Comparison of ENCODE assay signal across 8 cellular contexts in the genomic region with DNA sequence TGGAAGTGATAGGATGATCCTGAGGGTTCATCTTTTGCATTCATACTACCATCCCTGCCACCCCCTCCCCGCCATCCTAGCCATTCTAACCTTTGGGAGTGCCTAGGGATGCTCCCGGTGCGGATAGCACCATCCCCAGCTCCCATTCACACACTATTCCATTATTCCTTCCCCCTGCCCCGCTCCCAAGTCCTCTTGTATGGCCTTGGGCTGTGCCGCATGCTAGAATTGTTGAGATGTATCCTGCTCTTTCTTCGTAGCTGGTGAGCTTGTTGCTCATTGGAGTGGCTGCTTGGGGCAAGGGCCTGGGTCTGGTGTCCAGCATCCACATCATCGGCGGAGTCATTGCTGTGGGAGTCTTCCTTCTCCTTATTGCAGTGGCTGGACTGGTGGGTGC. TPM values are rescaled to one million over a fixed set of nuclear protein-coding genes. Genes with fewer than 3 reads are reported as not detected.
DNase-seq lines count a peak whose midpoint lies in the region; ATAC-seq and TF ChIP-seq lines count a peak whose summit lies in the region.

No MANE protein-coding gene starts in this region.

- peak overlapping the region; percentile 97 for H3K4me3 Mint-ChIP-seq in endothelial cell (ENCODE audit: unreplicated experiment)

- in situ Hi-C loops in Panc1 (cut with HindIII; ENCODE audit: low pct_unique_long_range_greater_than_20kb, low sequenced_read_pairs), result no loop called here

- H3K79me1 ChIP-seq in neuronal stem cell (ENCODE audit: low read depth, low read length), result no peaks in the 10 kb centered on the region

- H3K23ac ChIP-seq in neuronal stem cell (ENCODE audit: low read depth, low read length, poor library complexity), result peak overlapping the region; percentile 14

- TF ChIP-seq CTCF in DND-41 (IDR thresholded peaks at IDR 0.05; ENCODE audit: borderline replicate concordance, extremely low read depth, low read length, poor library complexity, severe bottlenecking) (no peak), Panc1 (IDR thresholded peaks at IDR 0.05) (no peak), endothelial cell (IDR thresholded peaks at IDR 0.05; ENCODE audit: unreplicated experiment) (no peak)

- H3K36me3 ChIP-seq in DND-41 (ENCODE audit: insufficient read depth, low read length) (peaks cover 40% of the 10 kb centered on the region), Panc1 (ENCODE audit: control insufficient read depth, insufficient read depth, low read length) (peaks cover 14% of the 10 kb centered on the region), neuronal stem cell (replicated peaks in 1 of 2; ENCODE audit: control insufficient read depth in 2 of 2, insufficient read depth in 2 of 2, low read length in 2 of 2) (peaks cover 21 to 49% of the 10 kb centered on the region in 2 donors)

- no CpG with 5 or more reads among the region's 8 CpGs for WGBS in neuronal stem cell (ENCODE audit: extremely low coverage in 2 of 2, insufficient read length in 2 of 2, insufficient replicate concordance in 1 of 2), 2 donors

- peak overlapping the region; percentile 65 for H3K9ac ChIP-seq in DND-41 (ENCODE audit: low read depth, low read length)
- peak overlapping the region; percentile 68 for H3K9ac ChIP-seq in neuronal stem cell (ENCODE audit: low read depth, low read length, poor library complexity)

- peak overlapping the region; percentile 1 for H3K18ac ChIP-seq in neuronal stem cell (ENCODE audit: low read length)

- H4K91ac ChIP-seq in neuronal stem cell (ENCODE audit: low read depth, low read length, poor library complexity), result no peak overlapping the region

- H3K9me3 ChIP-seq in DND-41 (ENCODE audit: insufficient read depth, low read length, severe bottlenecking) (no peaks in the 10 kb centered on the region), Panc1 (ENCODE audit: control insufficient read depth, insufficient read depth, low read depth, low read length) (no peaks in the 10 kb centered on the region), neuronal stem cell (replicated peaks in 1 of 2; ENCODE audit: control insufficient read depth in 2 of 2, insufficient read depth in 1 of 2, low read depth in 1 of 2, low read length in 2 of 2) (no peaks in the 10 kb centered on the region)

- H3K27me3 ChIP-seq in DND-41 (ENCODE audit: insufficient read depth, low read length, poor library complexity), result no peaks in the 10 kb centered on the region
- H3K27me3 ChIP-seq in Panc1 (ENCODE audit: control insufficient read depth, insufficient read depth, low read length), result no peaks in the 10 kb centered on the region
- peaks cover 0 to 16% (median 0%) of the 10 kb centered on the region in 3 experiments for H3K27me3 ChIP-seq in neuronal stem cell (ENCODE audit: control insufficient read depth in 3 of 3, insufficient read depth in 3 of 3, low read depth in 1 of 3, low read length in 3 of 3)

- H3K27me3 Mint-ChIP-seq in endothelial cell (ENCODE audit: unreplicated experiment), result peaks cover 16% of the 10 kb centered on the region

- CTCF ChIA-PET in Panc1 (lab: Charles Lee), result interaction anchor here (1.5 kb wide), 1 partner anchor 19 kb away, joined by 5 read pairs; no protein-coding TSS in a partner anchor

- ATAC-seq in DND-41 (ENCODE audit: insufficient read depth, low read depth), result no peak
- peak; percentile 47 for ATAC-seq in Panc1
- ATAC-seq in HG02852 (IDR thresholded peaks at IDR 0.05; ENCODE audit: unreplicated experiment), result no peak
- ATAC-seq in HG02973 (IDR thresholded peaks at IDR 0.05; ENCODE audit: unreplicated experiment), result no peak
- ATAC-seq in HG03342 (IDR thresholded peaks at IDR 0.05; ENCODE audit: unreplicated experiment), result no peak

- peaks cover 53% of the 10 kb centered on the region for H3K4me1 ChIP-seq in DND-41 (ENCODE audit: insufficient read depth, low read length)
- H3K4me1 ChIP-seq in Panc1 (ENCODE audit: control insufficient read depth, insufficient read depth, low read length), result peaks cover 7% of the 10 kb centered on the region
- H3K4me1 ChIP-seq in neuronal stem cell (ENCODE audit: control insufficient read depth in 2 of 2, insufficient read depth in 1 of 2, low read depth in 1 of 2, low read length in 2 of 2), result peaks cover 4 to 20% of the 10 kb centered on the region in 2 donors

- no peak overlapping the region for H3K14ac ChIP-seq in neuronal stem cell (ENCODE audit: low read length)

- BruUV-seq in Panc1 (replicated peaks; lab: Mats Ljungman, UMichigan), result no TSS peak

- intact Hi-C loops in Panc1 (cut with micrococcal nuclease; ENCODE audit: unreplicated experiment), result no loop called here

- DNase-seq in DND-41 (no peak), Panc1 (ENCODE audit: low read depth, low spot score) (no peak), endothelial cell (ENCODE audit: low spot score) (no peak), neuronal stem cell (ENCODE audit: low spot score) (no peak), SW 1271 (lab: John Stamatoyannopoulos, UW) (no peak)

- H2AK5ac ChIP-seq in neuronal stem cell (ENCODE audit: low read depth, low read length), result peak overlapping the region; percentile 51

- no peak overlapping the region for H2BK15ac ChIP-seq in neuronal stem cell (ENCODE audit: low read length)

- peaks cover 34% of the 10 kb centered on the region for H3K79me2 ChIP-seq in DND-41 (ENCODE audit: insufficient read depth, low read length)

- H2AFZ ChIP-seq in DND-41 (ENCODE audit: low read depth, low read length), result no peak overlapping the region
- peak overlapping the region; percentile 90 for H2AFZ ChIP-seq in neuronal stem cell (ENCODE audit: low read length)

- peaks cover 47% of the 10 kb centered on the region for H3K4me1 Mint-ChIP-seq in endothelial cell (ENCODE audit: unreplicated experiment)

- H3K4me2 ChIP-seq in DND-41 (ENCODE audit: insufficient read depth, low read length), result peak overlapping the region; percentile 68
- H3K4me2 ChIP-seq in neuronal stem cell (ENCODE audit: insufficient read depth, low read length, poor library complexity, severe bottlenecking), result peak overlapping the region; percentile 85

- H3K4me3 ChIP-seq in DND-41 (ENCODE audit: low read depth in 1 of 2, low read length in 2 of 2), result peak overlapping the region; percentile 27 to 71; a peak in 3 of 4 replicates
- peak overlapping the region; percentile 74 to 98 for H3K4me3 ChIP-seq in Panc1 (ENCODE audit: low read depth in 2 of 2, low read length in 2 of 2)
- peak overlapping the region; percentile 82 to 87 for H3K4me3 ChIP-seq in neuronal stem cell (ENCODE audit: low read length in 2 of 2)

- H3K36me3 Mint-ChIP-seq in endothelial cell (ENCODE audit: low read depth, unreplicated experiment), result peaks cover 30% of the 10 kb centered on the region

- H2BK12ac ChIP-seq in neuronal stem cell (ENCODE audit: low read length), result no peak overlapping the region

- peaks cover 14% of the 10 kb centered on the region; the same call in 1 of the 2 replicates for H4K20me1 ChIP-seq in DND-41 (ENCODE audit: insufficient read depth, low read length)

- peak overlapping the region; percentile 83 for H3K27ac ChIP-seq in DND-41 (ENCODE audit: low read length)
- peak overlapping the region; percentile 94 for H3K27ac ChIP-seq in Panc1 (ENCODE audit: low read length)
- no peak overlapping the region for H3K27ac ChIP-seq in neuronal stem cell (replicated peaks; ENCODE audit: low read length)

- H2BK120ac ChIP-seq in neuronal stem cell (ENCODE audit: low read depth, low read length), result no peak overlapping the region

- no peaks in the 10 kb centered on the region for H3K9me3 Mint-ChIP-seq in endothelial cell (ENCODE audit: unreplicated experiment)

- H3K4ac ChIP-seq in neuronal stem cell (ENCODE audit: low read length), result no peak overlapping the region

- H4K8ac ChIP-seq in neuronal stem cell (ENCODE audit: low read depth, low read length), result no peak overlapping the region

- H3K27ac Mint-ChIP-seq in endothelial cell (ENCODE audit: unreplicated experiment), result peak overlapping the region; percentile 99

- H2BK5ac ChIP-seq in neuronal stem cell (ENCODE audit: low read length), result no peak overlapping the region

- POLR2A ChIA-PET in Panc1 (lab: Charles Lee), result interaction anchor here (1.4 kb wide), 1 partner anchor 9 kb away, joined by 4 read pairs; no protein-coding TSS in a partner anchor

RNA-seq across cellular contexts. Expression of gene TSPAN31, which starts 0.6 kb away (rescaled TPM):
- total RNA-seq in Panc1 (2021; ENCODE audit: unreplicated experiment) (17.5 TPM), endothelial cell (ENCODE audit: unreplicated experiment) (21.8 TPM)
- 16.4 TPM for polyA plus RNA-seq in Panc1 (2012; ENCODE audit: insufficient read length)
- 24.9 TPM for polyA plus RNA-seq in neuronal stem cell (2013, experiment 1 of 2)
- polyA plus RNA-seq in neuronal stem cell (2013, experiment 2 of 2), result 25.4 TPM

RNA-seq across cellular contexts. Expression of gene CDK4, which starts 6.6 kb away (rescaled TPM):
- total RNA-seq in Panc1 (2021; ENCODE audit: unreplicated experiment) (201 TPM), endothelial cell (ENCODE audit: unreplicated experiment) (120 TPM)
- polyA plus RNA-seq in Panc1 (2012; ENCODE audit: insufficient read length), result 205 TPM
- 157 TPM for polyA plus RNA-seq in neuronal stem cell (2013, experiment 1 of 2)
- 144 TPM for polyA plus RNA-seq in neuronal stem cell (2013, experiment 2 of 2)

RNA-seq across cellular contexts. Expression of gene AGAP2, which starts 6.9 kb away (rescaled TPM):
- total RNA-seq in Panc1 (2021; ENCODE audit: unreplicated experiment) (0.49 TPM), endothelial cell (ENCODE audit: unreplicated experiment) (27.0 TPM)
- 1.2 TPM for polyA plus RNA-seq in Panc1 (2012; ENCODE audit: insufficient read length)
- polyA plus RNA-seq in neuronal stem cell (2013, experiment 1 of 2), result 4.2 TPM
- 4.0 TPM for polyA plus RNA-seq in neuronal stem cell (2013, experiment 2 of 2)

RNA-seq across cellular contexts. Expression of gene MARCHF9, which starts 9.4 kb away (rescaled TPM):
- total RNA-seq in Panc1 (2021; ENCODE audit: unreplicated experiment) (2.3 TPM), endothelial cell (ENCODE audit: unreplicated experiment) (2.3 TPM)
- polyA plus RNA-seq in Panc1 (2012; ENCODE audit: insufficient read length), result 1.7 TPM
- 14.0 TPM for polyA plus RNA-seq in neuronal stem cell (2013, experiment 1 of 2)
- 14.6 TPM for polyA plus RNA-seq in neuronal stem cell (2013, experiment 2 of 2)

RNA-seq across cellular contexts. Expression of gene CYP27B1, which starts 21.4 kb away (rescaled TPM):
- total RNA-seq in Panc1 (2021; ENCODE audit: unreplicated experiment), result 4.0 TPM
- 4.3 TPM for polyA plus RNA-seq in Panc1 (2012; ENCODE audit: insufficient read length)
- 1.4 TPM for total RNA-seq in endothelial cell (ENCODE audit: unreplicated experiment)
- 0.35 TPM for polyA plus RNA-seq in neuronal stem cell (2013, experiment 1 of 2)
- polyA plus RNA-seq in neuronal stem cell (2013, experiment 2 of 2), result 0.40 TPM

Comparison
In these comparisons a context has a peak if more than half of its experiments do, and no peak if none do; other contexts are left out.
1. RNA of gene AGAP2, which starts 6.9 kb away (total RNA-seq): 27.0 TPM in endothelial cell (single experiment); 0.49 TPM in Panc1 (single experiment); every median in the first group is over 10 times any median in the second.
2. Peak in every context shown above with its lines, with median percentiles within 50 percentile points of each other: H3K4me3 ChIP-seq.